In the genomic region with DNA sequence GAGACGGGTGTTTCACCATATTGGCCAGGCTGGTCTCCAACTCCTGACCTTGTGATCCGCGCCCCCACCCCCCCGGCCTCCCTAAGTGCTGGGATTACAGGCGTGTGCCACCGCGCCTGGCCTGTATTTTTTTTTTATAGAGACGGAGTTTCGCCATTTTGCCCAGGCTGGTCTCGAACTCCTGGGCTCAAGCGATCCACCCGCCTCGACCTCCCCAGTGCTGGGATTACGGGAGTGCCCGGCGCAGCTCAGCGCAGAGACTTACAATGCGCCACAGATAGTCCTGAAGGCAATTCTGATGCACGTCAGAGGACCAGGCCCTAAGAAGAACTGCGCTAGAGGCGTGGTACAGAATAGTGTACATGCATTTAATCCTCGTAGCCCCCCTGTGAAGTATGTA, we compare ENCODE assay signal across 1 cellular context.
TF ChIP-seq lines count a peak whose summit lies in the region.

No MANE protein-coding gene starts in this region.

TF ChIP-seq in HepG2, 621 proteins besides CTCF, POLR2A, EP300 and RAD21:
- TF ChIP-seq ZNF546 (CRISPR knock-in tag; conservative IDR thresholded peaks at IDR 0.05), result peak; percentile 28; the same call in 1 of the 2 replicates
- TF ChIP-seq ZNF317 (CRISPR knock-in tag; IDR thresholded peaks at IDR 0.05), result no peak
- no peak for TF ChIP-seq NFE2L1 (CRISPR knock-in tag; IDR thresholded peaks at IDR 0.05; ENCODE audit: borderline replicate concordance)
